ENCODE assay signal across 21 cellular contexts in the genomic region with DNA sequence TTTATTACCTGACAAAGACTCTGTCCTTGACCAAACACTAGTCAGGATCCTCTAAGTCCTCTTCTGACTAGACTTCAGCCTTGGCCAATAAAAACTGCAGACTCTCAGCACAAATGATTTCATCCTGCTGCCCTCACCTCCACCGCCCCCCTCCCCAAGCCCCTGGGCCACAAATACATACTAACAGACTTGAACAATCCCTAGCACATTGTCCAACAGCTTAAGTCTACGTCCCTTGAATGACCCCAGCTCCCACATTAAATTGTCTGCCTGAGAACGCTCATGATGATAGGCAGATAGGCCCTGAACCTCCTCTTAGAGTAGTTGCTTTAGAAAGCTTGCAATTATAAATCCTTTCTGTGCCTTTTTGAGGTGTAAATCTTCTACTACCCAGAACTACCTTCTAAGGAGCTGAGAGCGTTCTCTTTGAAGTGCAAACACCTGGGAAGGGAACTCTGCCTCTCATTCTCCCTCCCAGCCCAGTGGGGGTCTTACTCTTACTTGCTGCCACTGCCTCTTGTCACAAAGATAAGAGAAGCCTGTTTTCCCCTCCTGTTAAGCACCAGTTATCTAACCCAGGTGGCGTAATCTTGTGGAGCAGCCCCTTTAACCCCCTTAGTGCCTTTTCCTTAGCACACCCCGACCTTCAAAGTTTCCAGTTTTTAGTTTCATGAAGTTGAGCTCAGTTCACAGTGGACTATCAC.
DNase-seq lines count a peak whose midpoint lies in the region; ATAC-seq, FAIRE-seq and TF ChIP-seq lines count a peak whose summit lies in the region.
"Had no signal": no experiment of that assay in that cellular context is flagged by ENCODE, and none has a peak within 500 bp of the region (broad histone marks: within the 10 kb centered on the region; RNA-seq: fewer than 3 reads in every experiment).

No MANE protein-coding gene starts in this region.

- H3K4ac ChIP-seq in H1 (replicated peaks; ENCODE audit: insufficient read length, low read depth, low read length) = no peak overlapping the region

- CTCF ChIA-PET in H1 (lab: Charles Lee; ENCODE audit: partially characterized antibody) = interaction anchor here (0.8 kb wide), 1 partner anchor 39 kb away, joined by 3 read pairs; no protein-coding TSS in a partner anchor
- CTCF ChIA-PET in activated CD4-positive, alpha-beta memory T cell treated with anti-CD3 and anti-CD28 coated beads, Interleukin-2, amount 10 ng/mL, durations not matched to agents 7 days and 5 days (lab: Charles Lee) = no interaction called here

- intact Hi-C loops in left ventricle myocardium superior (cut with micrococcal nuclease) = no loop called here

- peaks cover 7% of the 10 kb centered on the region for H3K9me3 Mint-ChIP-seq in activated CD4-positive, alpha-beta memory T cell treated with anti-CD3 and anti-CD28 coated beads, Interleukin-2, amount 10 ng/mL, durations not matched to agents 7 days and 5 days
- peaks cover 11% of the 10 kb centered on the region for H3K9me3 Mint-ChIP-seq in activated T-cell treated with anti-CD3 and anti-CD28 coated beads, Interleukin-2, amount 50 U/mL, for 24 hours

- H3K4me3 ChIP-seq in cardiac muscle cell = peak overlapping the region; percentile 4
- H3K4me3 ChIP-seq in H1 (ENCODE audit: extremely low read depth in 1 of 4, insufficient read depth in 2 of 4, low read depth in 3 of 4, low read length in 4 of 4) = no peak overlapping the region
- H3K4me3 ChIP-seq: BLaER1 treated with 17β-estradiol and CSF1 and Interleukin-3, amounts not matched to agents 10 nM and 100 nM had no signal

- H3K56ac ChIP-seq in H1 (replicated peaks; ENCODE audit: insufficient read length, low read depth, low read length) = no peak overlapping the region

- H4K91ac ChIP-seq in H1 (replicated peaks; ENCODE audit: insufficient read length, low read length) = no peak overlapping the region

- H4K20me1 ChIP-seq in H1 (replicated peaks in 1 of 2; ENCODE audit: control insufficient read depth in 1 of 2, insufficient read depth in 2 of 2, low read length in 2 of 2) = peaks cover 0 to 1% of the 10 kb centered on the region in 2 experiments
- H4K20me1 ChIP-seq: BLaER1 treated with 17β-estradiol and CSF1 and Interleukin-3, amounts not matched to agents 10 nM and 100 nM had no signal

- H3K4me2 ChIP-seq in H1 (ENCODE audit: insufficient read depth in 1 of 2, low read depth in 2 of 2, low read length in 2 of 2) = peak overlapping the region; percentile 31 to 66; a peak in 2 of 4 replicates
- H3K4me2 ChIP-seq: BLaER1 treated with 17β-estradiol and CSF1 and Interleukin-3, amounts not matched to agents 10 nM and 100 nM had no signal

- no peak overlapping the region for H2BK12ac ChIP-seq in H1 (ENCODE audit: low read depth, low read length)

- no peak overlapping the region for H2BK15ac ChIP-seq in H1 (ENCODE audit: low read length)

- no peak overlapping the region for H4K5ac ChIP-seq in H1 (ENCODE audit: insufficient read length, low read depth, low read length)

- H2AFZ ChIP-seq in H1 (ENCODE audit: low read length) = no peak overlapping the region

- POLR2A ChIA-PET in H1 (lab: Charles Lee; ENCODE audit: partially characterized antibody) = interaction anchor here (1.0 kb wide), 1 partner anchor 10 kb away, joined by 3 read pairs; no protein-coding TSS in a partner anchor
- POLR2A ChIA-PET in activated CD4-positive, alpha-beta memory T cell treated with anti-CD3 and anti-CD28 coated beads, Interleukin-2, amount 10 ng/mL, durations not matched to agents 7 days and 5 days (lab: Charles Lee) = no interaction called here

- DNase-seq in cardiac muscle cell (ENCODE audit: low read depth in 1 of 2, low spot score in 1 of 2) (peak in 1 of 2 donors; percentile 73), left ventricle myocardium superior (no peak), H1 (ENCODE audit: low read depth in 1 of 2, low spot score in 2 of 2) (peak; percentile 56 to 67), left kidney (ENCODE audit: low read depth, low spot score) (peak; percentile 20), NK-92 (lab: John Stamatoyannopoulos, UW; ENCODE audit: unreplicated experiment) (no peak)
- DNase-seq in activated CD4-positive, alpha-beta memory T cell treated with anti-CD3 and anti-CD28 coated beads, Interleukin-2, amount 10 ng/mL, durations not matched to agents 7 days and 5 days = no peak
- DNase-seq in activated T-cell treated with anti-CD3 and anti-CD28 coated beads, Interleukin-2, amount 50 U/mL, for 24 hours = no peak
- DNase-seq: 8988T; CD8-positive, alpha-beta memory T cell; DMS79; KG1; NCI-H1436; NCI-H2029 treated with DMSO at 0.1 percent for 48 hours; NCI-H226; NCI-H524 treated with DMSO at 0.1 percent for 48 hours; NK-92 treated with Interleukin-12 subunit alpha and Interleukin-12 subunit beta, amount 100 ng/mL, for 24 hours; RPMI8226 had no signal

- H3K18ac ChIP-seq in H1 (ENCODE audit: extremely low read depth, low read length) = no peak overlapping the region; the same call in 1 of the 2 replicates

- TF ChIP-seq POLR2A in H1 (IDR thresholded peaks at IDR 0.05; ENCODE audit: control extremely low read depth in 1 of 2, low read depth in 2 of 2, low read length in 2 of 2) = no peak

- H3K36me3 ChIP-seq in cardiac muscle cell (no peaks in the 10 kb centered on the region), H1 (ENCODE audit: control insufficient read depth in 2 of 4, insufficient read depth in 4 of 4, low read length in 3 of 4) (no peaks in the 10 kb centered on the region)
- H3K36me3 ChIP-seq: BLaER1 treated with 17β-estradiol and CSF1 and Interleukin-3, amounts not matched to agents 10 nM and 100 nM had no signal

- TF ChIP-seq RAD21 in H1 (IDR thresholded peaks at IDR 0.05 in 1 of 2, conservative IDR thresholded peaks at IDR 0.05 in 1 of 2; ENCODE audit: low read depth in 2 of 2, low read length in 2 of 2) = 0 out of 4 replicates have a peak, but pooled peaks of 1 of the 2 experiments have one; percentile 6

- H2AK5ac ChIP-seq in H1 (ENCODE audit: low read depth, low read length) = no peak overlapping the region

- WGBS in H1 (ENCODE audit: extremely low coverage in 1 of 2, insufficient coverage in 1 of 2, insufficient read length in 1 of 2, insufficient replicate concordance in 2 of 2, low coverage in 1 of 2, low lambda C conversion rate in 2 of 2, missing lambda C conversion rate in 1 of 2), 2 experiments = 21% methylated on average over 6 of the region's 6 CpGs; no CpG with 5 or more reads in 1 of the 2 experiments

- no peaks in the 10 kb centered on the region for H3K23me2 ChIP-seq in H1 (ENCODE audit: low read depth, low read length)

- no peaks in the 10 kb centered on the region for H3K27me3 Mint-ChIP-seq in activated CD4-positive, alpha-beta memory T cell treated with anti-CD3 and anti-CD28 coated beads, Interleukin-2, amount 10 ng/mL, durations not matched to agents 7 days and 5 days
- no peaks in the 10 kb centered on the region for H3K27me3 Mint-ChIP-seq in activated T-cell treated with anti-CD3 and anti-CD28 coated beads, Interleukin-2, amount 50 U/mL, for 24 hours

- H2BK20ac ChIP-seq in H1 (ENCODE audit: low read length) = no peak overlapping the region

- H3K36me3 Mint-ChIP-seq in activated CD4-positive, alpha-beta memory T cell treated with anti-CD3 and anti-CD28 coated beads, Interleukin-2, amount 10 ng/mL, durations not matched to agents 7 days and 5 days (ENCODE audit: low read depth) = no peaks in the 10 kb centered on the region
- no peaks in the 10 kb centered on the region for H3K36me3 Mint-ChIP-seq in activated T-cell treated with anti-CD3 and anti-CD28 coated beads, Interleukin-2, amount 50 U/mL, for 24 hours (ENCODE audit: low read depth)
- H3K36me3 Mint-ChIP-seq: CD8-positive, alpha-beta memory T cell had no signal

- H3K27me3 ChIP-seq in cardiac muscle cell (no peaks in the 10 kb centered on the region), H1 (replicated peaks in 1 of 4; ENCODE audit: control insufficient read depth in 3 of 4, extremely low read depth in 1 of 4, insufficient read depth in 3 of 4, low read length in 3 of 4) (peaks cover 0 to 3% (median 0%) of the 10 kb centered on the region in 4 experiments; a peak in 1 of 7 replicates)
- H3K27me3 ChIP-seq: BLaER1 treated with 17β-estradiol and CSF1 and Interleukin-3, amounts not matched to agents 10 nM and 100 nM had no signal

- no peaks in the 10 kb centered on the region for H3K79me2 ChIP-seq in H1 (ENCODE audit: control insufficient read depth in 1 of 2, insufficient read depth in 2 of 2, low read length in 2 of 2)

- no peak overlapping the region for H4K8ac ChIP-seq in H1 (ENCODE audit: extremely low read depth, insufficient read depth, low read length)

- peak; percentile 62 for FAIRE-seq in H1 (lab: Jason Lieb, UNC)
- FAIRE-seq: D721Med, HepG2 had no signal

- TF ChIP-seq CTCF in cardiac muscle cell (IDR thresholded peaks at IDR 0.05; ENCODE audit: low read depth, low read length) = no peak
- TF ChIP-seq CTCF in H1 (IDR thresholded peaks at IDR 0.05; ENCODE audit: control extremely low read depth in 1 of 3, insufficient read depth in 1 of 3, low read depth in 1 of 3, low read length in 3 of 3) = no peak

- TF ChIP-seq EP300 in H1 (IDR thresholded peaks at IDR 0.05; ENCODE audit: borderline replicate concordance in 1 of 2, low read depth in 2 of 2, low read length in 2 of 2) = peak in 1 of 2 experiments; percentile 64; a peak in 1 of 3 replicates

- no peak overlapping the region for H2BK120ac ChIP-seq in H1 (replicated peaks; ENCODE audit: low read depth, low read length)

- H3K23ac ChIP-seq in H1 (ENCODE audit: insufficient read length) = no peak overlapping the region

- H3K4me1 Mint-ChIP-seq in activated CD4-positive, alpha-beta memory T cell treated with anti-CD3 and anti-CD28 coated beads, Interleukin-2, amount 10 ng/mL, durations not matched to agents 7 days and 5 days = no peaks in the 10 kb centered on the region
- no peaks in the 10 kb centered on the region for H3K4me1 Mint-ChIP-seq in activated T-cell treated with anti-CD3 and anti-CD28 coated beads, Interleukin-2, amount 50 U/mL, for 24 hours (ENCODE audit: low read depth)
- H3K4me1 Mint-ChIP-seq: CD8-positive, alpha-beta memory T cell had no signal

- H3K9ac ChIP-seq in H1 (replicated peaks in 1 of 4; ENCODE audit: extremely low read depth in 1 of 4, low read depth in 3 of 4, low read length in 3 of 4) = no peak overlapping the region
- H3K9ac ChIP-seq: BLaER1 treated with 17β-estradiol and CSF1 and Interleukin-3, amounts not matched to agents 10 nM and 100 nM had no signal

- H3K27ac ChIP-seq in cardiac muscle cell (peak overlapping the region; percentile 85), H1 (ENCODE audit: low read depth, low read length) (no peak overlapping the region)
- H3K27ac ChIP-seq: BLaER1 treated with 17β-estradiol and CSF1 and Interleukin-3, amounts not matched to agents 10 nM and 100 nM had no signal

- ATAC-seq in left ventricle myocardium superior (no peak), GM19395 (IDR thresholded peaks at IDR 0.05; ENCODE audit: unreplicated experiment) (no peak)
- ATAC-seq: HepG2 had no signal

- H3K14ac ChIP-seq in H1 (ENCODE audit: insufficient read length) = no peak overlapping the region

- H3K79me1 ChIP-seq in H1 (ENCODE audit: low read depth, low read length) = no peaks in the 10 kb centered on the region

- H3K4me1 ChIP-seq in cardiac muscle cell (ENCODE audit: low read depth) (peaks cover 30% of the 10 kb centered on the region), H1 (replicated peaks in 1 of 4; ENCODE audit: control insufficient read depth in 3 of 4, insufficient read depth in 4 of 4, low read length in 3 of 4) (peaks cover 0 to 8% (median 3%) of the 10 kb centered on the region in 4 experiments; a peak in 3 of 7 replicates)
- H3K4me1 ChIP-seq: BLaER1 treated with 17β-estradiol and CSF1 and Interleukin-3, amounts not matched to agents 10 nM and 100 nM had no signal

- H3K9me3 ChIP-seq in cardiac muscle cell (ENCODE audit: low read depth) = no peaks in the 10 kb centered on the region
- H3K9me3 ChIP-seq in H1 (ENCODE audit: insufficient read depth in 2 of 2, low read depth in 1 of 2, low read length in 1 of 2) = no peaks in the 10 kb centered on the region
- H3K9me3 ChIP-seq: BLaER1 treated with 17β-estradiol and CSF1 and Interleukin-3, amounts not matched to agents 10 nM and 100 nM had no signal

- no peak overlapping the region for H3K27ac Mint-ChIP-seq in activated CD4-positive, alpha-beta memory T cell treated with anti-CD3 and anti-CD28 coated beads, Interleukin-2, amount 10 ng/mL, durations not matched to agents 7 days and 5 days
- no peak overlapping the region for H3K27ac Mint-ChIP-seq in activated T-cell treated with anti-CD3 and anti-CD28 coated beads, Interleukin-2, amount 50 U/mL, for 24 hours
- H3K27ac Mint-ChIP-seq: CD8-positive, alpha-beta memory T cell had no signal

- H3K4me3 Mint-ChIP-seq in activated CD4-positive, alpha-beta memory T cell treated with anti-CD3 and anti-CD28 coated beads, Interleukin-2, amount 10 ng/mL, durations not matched to agents 7 days and 5 days = no peak overlapping the region
- H3K4me3 Mint-ChIP-seq in activated T-cell treated with anti-CD3 and anti-CD28 coated beads, Interleukin-2, amount 50 U/mL, for 24 hours = no peak overlapping the region
- H3K4me3 Mint-ChIP-seq: CD8-positive, alpha-beta memory T cell had no signal

- no peak overlapping the region for H2BK5ac ChIP-seq in H1 (ENCODE audit: low read depth, low read length)

Comparison
In these comparisons a context has a peak if more than half of its experiments do, and no peak if none do; other contexts are left out.
1. DNase-seq: peak in H1 (2 of 2) and left kidney (single experiment); none in left ventricle myocardium superior (single experiment), activated CD4-positive, alpha-beta memory T cell treated with anti-CD3 and anti-CD28 coated beads, Interleukin-2, amount 10 ng/mL, durations not matched to agents 7 days and 5 days (single experiment), activated T-cell treated with anti-CD3 and anti-CD28 coated beads, Interleukin-2, amount 50 U/mL, for 24 hours (single experiment) and NK-92 (single experiment).